Comparison of ENCODE assay signal across 17 cellular contexts in the genomic region with DNA sequence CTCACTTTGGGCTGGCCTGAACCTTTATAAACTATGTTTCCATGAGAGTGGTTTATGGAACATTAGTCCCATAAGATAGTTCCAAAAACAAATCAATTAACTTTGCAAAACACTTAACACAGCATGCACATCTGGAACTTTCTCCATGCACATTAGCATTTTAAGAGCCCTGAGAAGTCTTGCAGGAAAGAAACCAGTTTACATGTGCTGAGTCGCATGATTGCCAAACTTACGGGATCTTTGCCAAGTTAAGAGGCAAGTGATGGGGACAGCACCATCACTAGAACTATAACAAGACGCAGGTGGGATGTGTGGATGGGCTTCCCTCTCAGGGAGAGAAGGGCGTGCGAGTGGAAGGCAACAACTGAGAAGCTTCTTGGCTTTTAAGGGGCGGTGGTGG. TPM values are rescaled to one million over a fixed set of nuclear protein-coding genes. Genes with fewer than 3 reads are reported as not detected.
DNase-seq lines count a peak whose midpoint lies in the region; ATAC-seq and TF ChIP-seq lines count a peak whose summit lies in the region.
"Had no signal": no experiment of that assay in that cellular context is flagged by ENCODE, and none has a peak within 500 bp of the region (broad histone marks: within the 10 kb centered on the region; RNA-seq: fewer than 3 reads in every experiment).

No MANE protein-coding gene starts in this region.

- peaks cover 3% of the 10 kb centered on the region for H3K36me3 ChIP-seq in left ventricle myocardium inferior
- H3K36me3 ChIP-seq in neuronal stem cell (replicated peaks in 1 of 2; ENCODE audit: control insufficient read depth in 2 of 2, insufficient read depth in 2 of 2, low read length in 2 of 2): no peaks in the 10 kb centered on the region
- no peaks in the 10 kb centered on the region for H3K36me3 ChIP-seq in aorta (ENCODE audit: control insufficient read depth in 1 of 2, insufficient read depth in 2 of 2, low read length in 1 of 2)
- H3K36me3 ChIP-seq: HAP-1 had no signal

- H3K27me3 ChIP-seq in left ventricle myocardium inferior (ENCODE audit: low read depth): no peaks in the 10 kb centered on the region
- H3K27me3 ChIP-seq in neuronal stem cell (ENCODE audit: control insufficient read depth in 3 of 3, insufficient read depth in 3 of 3, low read depth in 1 of 3, low read length in 3 of 3): no peaks in the 10 kb centered on the region
- no peaks in the 10 kb centered on the region for H3K27me3 ChIP-seq in aorta (ENCODE audit: control insufficient read depth in 1 of 2, insufficient read depth in 2 of 2, low read length in 1 of 2)

- WGBS in neuronal stem cell (ENCODE audit: extremely low coverage in 2 of 2, insufficient read length in 2 of 2, insufficient replicate concordance in 1 of 2), 2 donors: no CpG with 5 or more reads among the region's 6 CpGs
- WGBS in aorta, 2 donors: 75 to 79% methylated on average over 6 of the region's 6 CpGs

- no peaks in the 10 kb centered on the region for H3K79me1 ChIP-seq in neuronal stem cell (ENCODE audit: low read depth, low read length)

- no peak overlapping the region for H3K9ac ChIP-seq in neuronal stem cell (ENCODE audit: low read depth, low read length, poor library complexity)

- no peak overlapping the region for H3K14ac ChIP-seq in neuronal stem cell (ENCODE audit: low read length)

- peak overlapping the region; percentile 23 for H3K4me3 ChIP-seq in left ventricle myocardium inferior
- H3K4me3 ChIP-seq in neuronal stem cell (ENCODE audit: low read length in 2 of 2): no peak overlapping the region
- no peak overlapping the region for H3K4me3 ChIP-seq in aorta (ENCODE audit: low read length in 2 of 2)
- H3K4me3 ChIP-seq: HAP-1 had no signal

- peak overlapping the region; percentile 71 for H2AK5ac ChIP-seq in neuronal stem cell (ENCODE audit: low read depth, low read length)

- no peak overlapping the region for H4K8ac ChIP-seq in neuronal stem cell (ENCODE audit: low read depth, low read length)

- no peak overlapping the region for H3K23ac ChIP-seq in neuronal stem cell (ENCODE audit: low read depth, low read length, poor library complexity)

- no peak overlapping the region for H2BK120ac ChIP-seq in neuronal stem cell (ENCODE audit: low read depth, low read length)

- H3K18ac ChIP-seq in neuronal stem cell (ENCODE audit: low read length): no peak overlapping the region

- H3K4me2 ChIP-seq in neuronal stem cell (ENCODE audit: insufficient read depth, low read length, poor library complexity, severe bottlenecking): no peak overlapping the region

- no peak for TF ChIP-seq CTCF in left ventricle myocardium inferior (IDR thresholded peaks at IDR 0.05; ENCODE audit: borderline replicate concordance)

- peaks cover 6% of the 10 kb centered on the region for H3K9me3 ChIP-seq in left ventricle myocardium inferior (replicated peaks)
- peaks cover 5% of the 10 kb centered on the region in 2 donors for H3K9me3 ChIP-seq in neuronal stem cell (replicated peaks in 1 of 2; ENCODE audit: control insufficient read depth in 2 of 2, insufficient read depth in 1 of 2, low read depth in 1 of 2, low read length in 2 of 2)
- H3K9me3 ChIP-seq in aorta (ENCODE audit: control insufficient read depth, low read length): no peaks in the 10 kb centered on the region

- no peak overlapping the region for H3K4ac ChIP-seq in neuronal stem cell (ENCODE audit: low read length)

- H3K27ac ChIP-seq in left ventricle myocardium inferior (replicated peaks) (peak overlapping the region; percentile 57), neuronal stem cell (replicated peaks; ENCODE audit: low read length) (no peak overlapping the region), aorta (ENCODE audit: low read depth in 1 of 2, low read length in 2 of 2) (peak overlapping the region; percentile 12 to 63), caudate nucleus (ENCODE audit: low read depth, low read length) (no peak overlapping the region)

- no peak overlapping the region for H2BK15ac ChIP-seq in neuronal stem cell (ENCODE audit: low read length)

- DNase-seq in left ventricle myocardium inferior (no peak), Right ventricle myocardium inferior (ENCODE audit: missing footprints) (no peak), fibroblast of gingiva (ENCODE audit: low read depth) (peak; percentile 34), neuronal stem cell (ENCODE audit: low spot score) (no peak), aorta (no peak), DMS114 treated with DMSO at 0.1 percent for 48 hours (lab: John Stamatoyannopoulos, UW; ENCODE audit: unreplicated experiment) (no peak), caudate nucleus (lab: John Stamatoyannopoulos, UW) (no peak)
- DNase-seq: activated CD4-positive, alpha-beta T cell treated with anti-CD3 and anti-CD28 coated beads, Interleukin-2, amount 10 ng/mL, durations not matched to agents 7 days and 5 days; activated naive CD4-positive, alpha-beta T cell treated with anti-CD3 and anti-CD28 coated beads, Interleukin-2, amount 50 U/mL, for 16 hours; DMS53; KG1; naive B cell; NCI-H1092 treated with DMSO at 0.1 percent for 48 hours; NCI-H748 treated with DMSO at 0.1 percent for 48 hours; stimulated activated naive CD4-positive, alpha-beta T cell treated with Interleukin-2 at 50 U/mL for 16 hours had no signal

- ATAC-seq in Right ventricle myocardium inferior (no peak), aorta (ENCODE audit: low FRiP score) (no peak), HG02763 (IDR thresholded peaks at IDR 0.05; ENCODE audit: unreplicated experiment) (no peak)

- intact Hi-C loops in left ventricle myocardium inferior (cut with micrococcal nuclease) (no loop called here), Right ventricle myocardium inferior (cut with DNase I) (no loop called here), aorta (cut with DNase I) (no loop called here)

- H4K91ac ChIP-seq in neuronal stem cell (ENCODE audit: low read depth, low read length, poor library complexity): no peak overlapping the region

- H2BK12ac ChIP-seq in neuronal stem cell (ENCODE audit: low read length): no peak overlapping the region

- no peak overlapping the region for H2BK5ac ChIP-seq in neuronal stem cell (ENCODE audit: low read length)

- H3K4me1 ChIP-seq in left ventricle myocardium inferior (peaks cover 71% of the 10 kb centered on the region), neuronal stem cell (ENCODE audit: control insufficient read depth in 2 of 2, insufficient read depth in 1 of 2, low read depth in 1 of 2, low read length in 2 of 2) (peaks cover 7 to 10% of the 10 kb centered on the region in 2 donors), aorta (ENCODE audit: control insufficient read depth in 1 of 2, insufficient read depth in 2 of 2, low read length in 2 of 2) (peaks cover 0 to 1% of the 10 kb centered on the region in 2 donors)
- H3K4me1 ChIP-seq: HAP-1 had no signal

- no peak overlapping the region for H2AFZ ChIP-seq in neuronal stem cell (ENCODE audit: low read length)

RNA-seq across cellular contexts. Expression of a gene that starts 20.7 kb away (rescaled TPM):
- 14.7 TPM for total RNA-seq in left ventricle myocardium inferior
- total RNA-seq in Right ventricle myocardium inferior: 19.9 TPM
- polyA plus RNA-seq in neuronal stem cell (2013, experiment 1 of 2): 18.4 TPM
- 20.5 TPM for polyA plus RNA-seq in neuronal stem cell (2013, experiment 2 of 2)
- 100 to 1,000 TPM; 161 to 212 TPM for total RNA-seq in aorta
- polyA plus RNA-seq in aorta: 10 to 100 TPM in 1 of 2 donors, 1 to 10 TPM in 1; 7.0 to 21.9 TPM
- total RNA-seq: activated CD4-positive, alpha-beta T cell treated with anti-CD3 and anti-CD28 coated beads, Interleukin-2, amount 10 ng/mL, durations not matched to agents 7 days and 5 days had no signal

Comparison
In these comparisons a context has a peak if more than half of its experiments do, and no peak if none do; other contexts are left out.
1. H3K27ac ChIP-seq: peak in left ventricle myocardium inferior (single experiment) and aorta (2 of 2); none in neuronal stem cell (single experiment) and caudate nucleus (single experiment).